2 cellular contexts compared by ENCODE assay signal in the genomic region with DNA sequence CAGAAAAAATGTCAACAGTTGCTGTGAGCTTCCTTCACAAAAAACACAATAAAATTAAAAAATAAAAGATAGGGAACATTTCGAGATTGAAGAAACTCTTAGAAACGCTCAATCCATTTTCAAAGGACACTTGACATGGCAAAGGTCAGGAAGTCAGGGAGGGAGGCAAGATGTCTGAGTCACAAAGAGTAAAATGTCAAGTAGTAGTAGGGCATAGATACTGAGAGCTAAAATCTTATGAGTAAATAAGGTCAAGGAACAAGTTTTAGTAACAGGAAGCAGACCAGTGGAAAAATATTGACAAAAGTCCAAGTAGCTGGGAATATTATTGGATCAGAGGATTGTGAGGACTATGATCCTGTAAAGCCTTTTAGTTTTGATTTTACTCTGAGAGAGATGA.
TF ChIP-seq lines count a peak whose summit lies in the region.

No MANE protein-coding gene starts in this region.

TF ChIP-seq in liver, 16 proteins besides CTCF, POLR2A, EP300 and RAD21:
- TF ChIP-seq FOXA1 (IDR thresholded peaks at IDR 0.05) (no peak), NR2F2 (IDR thresholded peaks at IDR 0.05) (peak; percentile 87)

TF ChIP-seq in HepG2, 621 proteins besides CTCF, POLR2A, EP300 and RAD21:
- TF ChIP-seq ZNF431 (CRISPR knock-in tag; IDR thresholded peaks at IDR 0.05; ENCODE audit: borderline replicate concordance, low read depth) (no peak), BCL6 (CRISPR knock-in tag; IDR thresholded peaks at IDR 0.05) (no peak), EED (CRISPR knock-in tag; IDR thresholded peaks at IDR 0.05) (no peak), ZBTB20 (CRISPR knock-in tag; IDR thresholded peaks at IDR 0.05; ENCODE audit: borderline replicate concordance, low read depth) (no peak), RELA (CRISPR knock-in tag; IDR thresholded peaks at IDR 0.05) (no peak), ZKSCAN5 (CRISPR knock-in tag; IDR thresholded peaks at IDR 0.05) (no peak), NR2F2 (IDR thresholded peaks at IDR 0.05; ENCODE audit: borderline replicate concordance, low read depth) (no peak), KDM3A (CRISPR knock-in tag; IDR thresholded peaks at IDR 0.05; ENCODE audit: low read depth) (no peak)
